1 cellular context compared by ENCODE assay signal in the genomic region with DNA sequence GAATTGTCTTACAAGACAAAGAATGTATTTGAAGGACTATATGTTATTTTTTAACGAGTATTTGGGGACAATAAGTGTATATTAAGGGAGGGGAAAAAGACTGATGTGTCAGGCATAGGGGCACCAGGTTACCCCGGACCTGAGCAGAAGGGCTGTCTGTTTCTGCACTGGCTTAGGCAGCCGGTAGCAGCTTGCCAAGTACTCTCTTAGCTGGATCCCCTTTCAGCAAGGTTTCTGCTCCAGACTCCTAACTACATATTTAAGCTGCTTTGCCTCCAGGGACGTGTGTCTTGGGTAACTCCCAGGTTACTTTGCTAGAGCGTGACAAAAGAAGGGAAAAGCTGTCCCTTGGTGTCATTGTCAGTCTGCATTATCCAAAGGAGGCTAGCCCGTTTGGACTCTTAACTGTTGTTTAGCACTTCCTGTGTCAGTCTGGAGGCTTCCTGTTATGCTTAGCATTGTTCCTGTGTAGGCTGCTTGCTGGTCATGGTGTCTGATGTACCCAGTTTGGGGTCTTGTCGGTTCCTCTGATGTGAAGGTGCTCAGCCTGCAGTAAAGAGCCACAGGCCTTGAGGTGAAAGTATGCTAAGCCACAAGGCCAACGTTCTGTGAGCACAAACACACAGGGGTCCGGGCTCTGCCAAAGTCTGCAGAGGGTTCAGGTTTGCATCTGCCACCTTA.
TF ChIP-seq lines count a peak whose summit lies in the region.

No MANE protein-coding gene starts in this region.

TF ChIP-seq in HepG2, 621 proteins besides CTCF, POLR2A, EP300 and RAD21:
- no peak for TF ChIP-seq ZBTB26 (CRISPR knock-in tag; IDR thresholded peaks at IDR 0.05; ENCODE audit: borderline replicate concordance)
- no peak for TF ChIP-seq ZNF451 (CRISPR knock-in tag; IDR thresholded peaks at IDR 0.05)
- TF ChIP-seq ZNF576 (CRISPR knock-in tag; IDR thresholded peaks at IDR 0.05), result no peak
TF ChIP-seq in HepG2: peak in this region for 0.
